In the genomic region with DNA sequence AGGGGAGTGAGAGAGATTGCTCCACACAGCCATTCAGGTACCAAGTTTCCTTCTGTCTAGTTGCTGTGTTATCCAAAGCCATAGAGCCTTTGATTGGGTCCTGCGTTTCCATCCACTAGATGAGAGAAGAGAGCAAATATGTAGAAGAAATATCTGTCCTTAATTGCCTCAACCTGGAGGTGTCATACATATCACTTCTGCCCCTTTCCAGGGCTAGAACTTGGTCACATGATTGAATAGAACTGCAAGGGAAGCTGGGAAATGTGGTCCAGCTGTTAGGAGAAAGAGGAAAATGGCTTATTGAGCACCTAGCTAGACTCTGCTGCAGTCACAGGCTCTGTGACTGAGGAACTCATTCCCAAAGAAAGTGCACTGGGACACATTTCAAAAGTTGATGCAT, we compare ENCODE assay signal across 16 cellular contexts.
DNase-seq lines count a peak whose midpoint lies in the region; FAIRE-seq and TF ChIP-seq lines count a peak whose summit lies in the region.
"Had no signal": no experiment of that assay in that cellular context is flagged by ENCODE, and none has a peak within 500 bp of the region (broad histone marks: within the 10 kb centered on the region; RNA-seq: fewer than 3 reads in every experiment).

No MANE protein-coding gene starts in this region.

- DNase-seq in NCI-H146 (lab: John Stamatoyannopoulos, UW) (peak; percentile 5), NCI-H146 treated with DMSO at 0.1 percent for 48 hours (lab: John Stamatoyannopoulos, UW; ENCODE audit: unreplicated experiment) (no peak), NB4 (ENCODE audit: low read depth) (peak; percentile 18), esophagus muscularis mucosa (ENCODE audit: extremely low spot score) (peak; percentile 55), progenitor cell of endocrine pancreas (ENCODE audit: low spot score, unreplicated experiment) (no peak), HUDEP-2 (lab: John Stamatoyannopoulos, UW; ENCODE audit: unreplicated experiment in 76 of 76) (no peak), HuH-7.5 (ENCODE audit: low spot score) (no peak), D721Med (ENCODE audit: insufficient read length, low spot score) (no peak)
- DNase-seq: C1 segment of cervical spinal cord, EL, H7, MG63, NCI-H2171 treated with DMSO at 0.1 percent for 48 hours, NCI-H446 treated with DMSO at 0.1 percent for 48 hours, PC-9 had no signal

- H3K4me1 ChIP-seq in esophagus muscularis mucosa: no peaks in the 10 kb centered on the region

- FAIRE-seq in D721Med (lab: Jason Lieb, UNC): no peak
- FAIRE-seq: A204.1 had no signal

- H3K4me3 Mint-ChIP-seq in progenitor cell of endocrine pancreas (ENCODE audit: low read depth): no peak overlapping the region

- no peaks in the 10 kb centered on the region for H3K9me3 ChIP-seq in esophagus muscularis mucosa
- H3K9me3 ChIP-seq: MG63 had no signal

- no peaks in the 10 kb centered on the region for H3K27me3 ChIP-seq in esophagus muscularis mucosa

- intact Hi-C loops in esophagus muscularis mucosa (cut with DNase I): no loop called here

- H3K4me3 ChIP-seq in NB4 (ENCODE audit: low read depth, low read length) (no peak overlapping the region), esophagus muscularis mucosa (no peak overlapping the region)
- H3K4me3 ChIP-seq: MG63, PC-9 had no signal

- H3K36me3 ChIP-seq in esophagus muscularis mucosa: no peaks in the 10 kb centered on the region
- H3K36me3 ChIP-seq: MG63 had no signal

- H3K27ac Mint-ChIP-seq in progenitor cell of endocrine pancreas: peak overlapping the region; percentile 41

- no peaks in the 10 kb centered on the region for H3K36me3 Mint-ChIP-seq in progenitor cell of endocrine pancreas (ENCODE audit: insufficient read depth)

- H3K27me3 Mint-ChIP-seq in progenitor cell of endocrine pancreas: no peaks in the 10 kb centered on the region

- WGBS in esophagus muscularis mucosa: 100% methylated on average over 1 of the region's 1 CpG

- no peak for TF ChIP-seq EP300 in esophagus muscularis mucosa (IDR thresholded peaks at IDR 0.05)

- TF ChIP-seq CTCF in NB4 (IDR thresholded peaks at IDR 0.05; ENCODE audit: low read depth, low read length) (no peak), esophagus muscularis mucosa (IDR thresholded peaks at IDR 0.05) (no peak), progenitor cell of endocrine pancreas (IDR thresholded peaks at IDR 0.05; ENCODE audit: unreplicated experiment) (no peak), D721Med (IDR thresholded peaks at IDR 0.05; ENCODE audit: insufficient read depth, missing control alignments) (no peak)

- TF ChIP-seq POLR2A in NB4 (IDR thresholded peaks at IDR 0.05; ENCODE audit: extremely low read depth, insufficient read length) (no peak), esophagus muscularis mucosa (IDR thresholded peaks at IDR 0.05; ENCODE audit: low read depth) (no peak)

- H3K9me3 Mint-ChIP-seq in progenitor cell of endocrine pancreas (ENCODE audit: low read depth): no peaks in the 10 kb centered on the region

- H3K27ac ChIP-seq in esophagus muscularis mucosa (replicated peaks in 1 of 4): no peak overlapping the region
- H3K27ac ChIP-seq: PC-9 had no signal

- peaks cover 47% of the 10 kb centered on the region for H3K4me1 Mint-ChIP-seq in progenitor cell of endocrine pancreas (ENCODE audit: low read depth)

Comparison
In these comparisons a context has a peak if more than half of its experiments do, and no peak if none do; other contexts are left out.
1. DNase-seq: peak in NCI-H146 (single experiment), NB4 (single experiment) and esophagus muscularis mucosa (single experiment); none in NCI-H146 treated with DMSO at 0.1 percent for 48 hours (single experiment), progenitor cell of endocrine pancreas (single experiment), HUDEP-2 (0 of 76), HuH-7.5 (single experiment) and D721Med (single experiment).